Comparison of ENCODE assay signal across 1 cellular context in genomic region chr22:37675930-37676571, GRCh38.
TF ChIP-seq lines count a peak whose summit lies in the region.

No MANE protein-coding gene starts in this region.

TF ChIP-seq in IMR-90, 13 proteins besides CTCF, POLR2A, EP300 and RAD21:
- TF ChIP-seq BHLHE40 (IDR thresholded peaks at IDR 0.05; ENCODE audit: low read depth, low read length) (no peak), CHD1 (IDR thresholded peaks at IDR 0.05; ENCODE audit: low read depth, low read length) (peak; percentile 88; the same call in 1 of the 2 replicates)
TF ChIP-seq in IMR-90: peak in this region for 1.
